20 cellular contexts compared by ENCODE assay signal in the genomic region with DNA sequence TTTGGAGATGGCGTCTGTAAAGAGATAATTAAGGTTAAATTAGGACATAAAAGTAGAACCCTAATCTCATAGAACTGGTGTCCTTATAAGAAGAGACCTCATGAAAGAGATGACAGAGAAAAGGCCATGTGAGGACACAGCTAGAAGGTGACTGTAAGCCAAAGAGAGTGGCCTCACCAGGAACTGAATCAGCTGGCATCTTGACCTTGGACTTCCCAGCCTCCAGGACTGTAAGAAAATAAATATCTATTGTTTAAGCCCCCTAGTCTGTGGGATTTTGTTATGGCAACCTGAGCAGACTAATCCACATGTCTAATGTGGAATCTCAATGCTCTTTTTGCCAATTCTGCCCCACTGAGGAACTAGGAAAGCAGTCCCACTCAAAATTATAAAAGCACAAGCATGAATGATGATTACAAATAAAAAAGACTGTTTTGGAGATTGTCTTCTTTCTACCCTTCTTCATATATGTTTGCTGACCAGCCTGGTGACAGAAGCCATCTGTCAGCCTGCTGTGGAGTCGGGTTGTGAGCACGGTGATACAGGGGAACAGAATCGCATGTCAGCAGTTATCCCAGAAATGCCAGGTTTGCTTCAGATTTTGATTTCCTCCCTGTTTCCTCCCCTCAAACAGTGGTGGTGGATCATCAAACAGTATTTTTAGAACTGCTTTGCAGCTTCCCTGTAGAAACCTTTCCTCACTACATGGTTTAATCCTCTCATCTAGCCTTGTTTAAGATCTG. TPM values are rescaled to one million over a fixed set of nuclear protein-coding genes. Genes with fewer than 3 reads are reported as not detected.
DNase-seq lines count a peak whose midpoint lies in the region; ATAC-seq, FAIRE-seq and TF ChIP-seq lines count a peak whose summit lies in the region.
"Had no signal": no experiment of that assay in that cellular context is flagged by ENCODE, and none has a peak within 500 bp of the region (broad histone marks: within the 10 kb centered on the region; RNA-seq: fewer than 3 reads in every experiment).

No MANE protein-coding gene starts in this region.

- TF ChIP-seq CTCF in endodermal cell (conservative IDR thresholded peaks at IDR 0.05) (no peak), nephron progenitor cell (IDR thresholded peaks at IDR 0.05) (no peak), chondrocyte (IDR thresholded peaks at IDR 0.05) (no peak)

- FAIRE-seq in frontal cortex (lab: Jason Lieb, UNC) = no peak
- FAIRE-seq: pancreas had no signal

- no peak overlapping the region for H3K9ac ChIP-seq in endodermal cell (ENCODE audit: extremely low read depth, low read length, poor library complexity, severe bottlenecking)

- H3K9me3 Mint-ChIP-seq in endodermal cell = peaks cover 37% of the 10 kb centered on the region
- H3K9me3 Mint-ChIP-seq in nephron progenitor cell = peaks cover 45% of the 10 kb centered on the region
- no peaks in the 10 kb centered on the region for H3K9me3 Mint-ChIP-seq in chondrocyte (ENCODE audit: low read depth)

- DNase-seq in HT1080 (ENCODE audit: low read depth) (peak; percentile 18), T-helper 17 cell (no peak), endodermal cell (no peak), nephron progenitor cell (no peak), chondrocyte (ENCODE audit: low spot score) (no peak), frontal cortex (ENCODE audit: low spot score in 2 of 2) (no peak)
- DNase-seq: activated CD4-positive, alpha-beta T cell treated with anti-CD3 and anti-CD28 coated beads, Interleukin-2, amount 10 ng/mL, durations not matched to agents 7 days and 5 days; activated naive CD4-positive, alpha-beta T cell treated with anti-CD3 and anti-CD28 coated beads for 36 hours; brain microvascular endothelial cell; DMS153; effector memory CD4-positive, alpha-beta T cell; KBM-7; NCI-H1105; stimulated activated CD4-positive, alpha-beta T cell treated with anti-CD3 and anti-CD28 coated beads, Interleukin-4, amount 100 ng/mL, for 1 hour had no signal

- no peak for ATAC-seq in T-helper 17 cell
- no peak for ATAC-seq in HG02885 (IDR thresholded peaks at IDR 0.05; ENCODE audit: poor library complexity, unreplicated experiment)
- ATAC-seq: left lobe of liver had no signal

- H3K27ac ChIP-seq in endodermal cell (ENCODE audit: low read depth, low read length) = no peak overlapping the region
- H3K27ac ChIP-seq: brain microvascular endothelial cell, pancreas, Peyer's patch had no signal

- H3K36me3 Mint-ChIP-seq in T-helper 17 cell (ENCODE audit: low read depth) (peaks cover 7% of the 10 kb centered on the region), endodermal cell (ENCODE audit: low read depth) (peaks cover 54% of the 10 kb centered on the region), nephron progenitor cell (ENCODE audit: low read depth) (peaks cover 72% of the 10 kb centered on the region), chondrocyte (ENCODE audit: low read depth) (no peaks in the 10 kb centered on the region)

- H3K9me3 ChIP-seq in T-helper 17 cell (ENCODE audit: control insufficient read depth, low read length, poor library complexity, severe bottlenecking) = no peaks in the 10 kb centered on the region
- peaks cover 43% of the 10 kb centered on the region for H3K9me3 ChIP-seq in endodermal cell (ENCODE audit: control insufficient read depth, low read length)
- H3K9me3 ChIP-seq: pancreas, testis had no signal

- H3K4me1 Mint-ChIP-seq in T-helper 17 cell (peaks cover 43% of the 10 kb centered on the region), endodermal cell (peaks cover 53% of the 10 kb centered on the region), nephron progenitor cell (peaks cover 30% of the 10 kb centered on the region), chondrocyte (ENCODE audit: low read depth) (peaks cover 26% of the 10 kb centered on the region)
- H3K4me1 Mint-ChIP-seq: B cell had no signal

- 93 to 98% methylated on average over 4 of the region's 4 CpGs for WGBS in endodermal cell (ENCODE audit: insufficient coverage in 1 of 2, insufficient read length in 1 of 2), 2 experiments

- H3K36me3 ChIP-seq in endodermal cell (ENCODE audit: control insufficient read depth, insufficient read depth, low read length) = peaks cover 69% of the 10 kb centered on the region
- H3K36me3 ChIP-seq: brain microvascular endothelial cell, pancreas, Peyer's patch had no signal

- H3K27me3 Mint-ChIP-seq in T-helper 17 cell = no peaks in the 10 kb centered on the region
- H3K27me3 Mint-ChIP-seq in endodermal cell (ENCODE audit: insufficient read depth) = no peaks in the 10 kb centered on the region
- H3K27me3 Mint-ChIP-seq in nephron progenitor cell (ENCODE audit: low read depth, poor library complexity) = no peaks in the 10 kb centered on the region
- no peaks in the 10 kb centered on the region for H3K27me3 Mint-ChIP-seq in chondrocyte (ENCODE audit: low read depth)
- H3K27me3 Mint-ChIP-seq: activated CD4-positive, alpha-beta T cell treated with anti-CD3 and anti-CD28 coated beads, Interleukin-2, amount 10 ng/mL, durations not matched to agents 7 days and 5 days; B cell had no signal

- H3K4me1 ChIP-seq in endodermal cell (ENCODE audit: control insufficient read depth, insufficient read depth, low read length) = peaks cover 8% of the 10 kb centered on the region

- no peaks in the 10 kb centered on the region for H3K27me3 ChIP-seq in endodermal cell (ENCODE audit: control insufficient read depth, insufficient read depth, low read length, poor library complexity, severe bottlenecking)
- H3K27me3 ChIP-seq: brain microvascular endothelial cell, pancreas, Peyer's patch, testis had no signal

- H3K27ac Mint-ChIP-seq in T-helper 17 cell = peak overlapping the region; percentile 86
- no peak overlapping the region for H3K27ac Mint-ChIP-seq in endodermal cell
- peak overlapping the region; percentile 63 for H3K27ac Mint-ChIP-seq in nephron progenitor cell
- no peak overlapping the region for H3K27ac Mint-ChIP-seq in chondrocyte (ENCODE audit: unreplicated experiment)
- H3K27ac Mint-ChIP-seq: activated naive CD4-positive, alpha-beta T cell treated with anti-CD3 and anti-CD28 coated beads for 36 hours; B cell had no signal

- H3K4me3 ChIP-seq in endodermal cell (ENCODE audit: low read length) = peak overlapping the region; percentile 74
- H3K4me3 ChIP-seq: pancreas, Peyer's patch, testis had no signal

- H3K4me3 Mint-ChIP-seq in T-helper 17 cell (no peak overlapping the region), endodermal cell (no peak overlapping the region), nephron progenitor cell (no peak overlapping the region), chondrocyte (ENCODE audit: unreplicated experiment) (no peak overlapping the region)
- H3K4me3 Mint-ChIP-seq: activated CD4-positive, alpha-beta T cell treated with anti-CD3 and anti-CD28 coated beads, Interleukin-2, amount 10 ng/mL, durations not matched to agents 7 days and 5 days; activated naive CD4-positive, alpha-beta T cell treated with anti-CD3 and anti-CD28 coated beads for 36 hours; B cell had no signal

RNA-seq across cellular contexts. Expression of a gene that starts 54.2 kb away (rescaled TPM):
- total RNA-seq in HT1080 (2014; rRNA removed; shearing (Covaris generic)) = 17.3 and 18.1 TPM in 2 replicates
- polyA plus RNA-seq in HT1080 (2015; cell fraction: cytosol; rRNA removed) = 7.7 and 9.0 TPM in 2 replicates
- polyA plus RNA-seq in HT1080 (2015; cell fraction: nucleus; rRNA removed) = 21.0 and 21.6 TPM in 2 replicates
- total RNA-seq in T-helper 17 cell (100 to 1,000 TPM; 109 to 110 TPM), endodermal cell (10 to 100 TPM; 84.9 to 94.2 TPM), chondrocyte (25.9 to 33.3 TPM (median 26.1 TPM) in 3 replicates), frontal cortex (73.0 TPM)
- 31.9 TPM for polyA plus RNA-seq in endodermal cell (2013, experiment 1 of 2)
- 33.3 TPM for polyA plus RNA-seq in endodermal cell (2013, experiment 2 of 2)

Comparison
In these comparisons a context has a peak if more than half of its experiments do, and no peak if none do; other contexts are left out.
1. H3K27ac Mint-ChIP-seq: peak in T-helper 17 cell (single experiment) and nephron progenitor cell (single experiment); none in endodermal cell (single experiment) and chondrocyte (single experiment).